ENCODE assay signal across 4 cellular contexts in the genomic region with DNA sequence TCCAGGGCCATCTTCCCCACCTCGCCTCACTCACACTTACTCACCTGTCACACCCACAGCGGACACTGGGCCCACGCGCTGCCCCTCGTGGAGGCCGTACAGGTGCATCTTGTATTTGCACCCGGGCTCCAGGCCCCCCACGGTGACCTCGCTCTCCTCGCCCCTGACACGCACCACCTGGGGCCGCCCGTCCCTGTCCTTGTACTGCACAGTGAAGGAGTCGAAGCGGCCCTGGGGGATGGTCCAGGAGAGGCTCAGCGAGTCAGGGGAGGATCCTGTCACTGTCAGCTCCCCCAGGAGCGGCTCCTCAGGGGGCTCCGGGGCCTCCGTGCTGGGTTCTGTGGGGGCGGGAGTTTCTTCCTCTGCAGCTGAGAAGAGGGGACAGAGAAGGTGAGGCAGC. TPM values are rescaled to one million over a fixed set of nuclear protein-coding genes. Genes with fewer than 3 reads are reported as not detected.
"Had no signal": no experiment of that assay in that cellular context is flagged by ENCODE, and none has a peak within 500 bp of the region (broad histone marks: within the 10 kb centered on the region; RNA-seq: fewer than 3 reads in every experiment).

No MANE protein-coding gene starts in this region.

RNA-seq across cellular contexts. Expression of gene CYP21A2, which starts 14.4 kb away (rescaled TPM):
- total RNA-seq: GM23248, H7, HT1080 had no signal
- polyA plus RNA-seq: GM23248, IgD-negative memory B cell had no signal

RNA-seq across cellular contexts. Expression of gene C4B, which starts 38.0 kb away (rescaled TPM):
- polyA plus RNA-seq: IgD-negative memory B cell had no signal
